Comparison of ENCODE assay signal across 13 cellular contexts in genomic region chr19:18961767-18962423, GRCh38. TPM values are rescaled to one million over a fixed set of nuclear protein-coding genes. Genes with fewer than 3 reads are reported as not detected.
DNase-seq lines count a peak whose midpoint lies in the region; ATAC-seq and TF ChIP-seq lines count a peak whose summit lies in the region.
"Had no signal": no experiment of that assay in that cellular context is flagged by ENCODE, and none has a peak within 500 bp of the region (broad histone marks: within the 10 kb centered on the region; RNA-seq: fewer than 3 reads in every experiment).

No MANE protein-coding gene starts in this region.

- CTCF ChIA-PET in activated CD8-positive, alpha-beta T cell treated with anti-CD3 and anti-CD28 coated beads, Interleukin-2, amount 10 ng/mL, durations not matched to agents 7 days and 5 days (lab: Charles Lee): no interaction called here

- intact Hi-C loops in body of pancreas (cut with DNase I): no loop called here
- intact Hi-C loops in esophagus squamous epithelium (cut with DNase I): no loop called here

- peaks cover 12% of the 10 kb centered on the region for H3K4me1 Mint-ChIP-seq in activated CD8-positive, alpha-beta T cell treated with anti-CD3 and anti-CD28 coated beads, Interleukin-2, amount 10 ng/mL, durations not matched to agents 7 days and 5 days (ENCODE audit: low read depth)

- no peak for TF ChIP-seq CTCF in NB4 (IDR thresholded peaks at IDR 0.05; ENCODE audit: low read depth, low read length)
- TF ChIP-seq CTCF in body of pancreas (IDR thresholded peaks at IDR 0.05): no peak
- no peak for TF ChIP-seq CTCF in esophagus squamous epithelium (IDR thresholded peaks at IDR 0.05)

- H3K36me3 ChIP-seq in body of pancreas (replicated peaks in 1 of 2; ENCODE audit: insufficient read depth in 1 of 2, low read depth in 2 of 2) (no peaks in the 10 kb centered on the region), esophagus squamous epithelium (no peaks in the 10 kb centered on the region)
- H3K36me3 ChIP-seq: right lobe of liver, thyroid gland had no signal

- WGBS in body of pancreas, 2 donors: 13 to 59% methylated on average over 4 to 23 of the region's 23 CpGs
- WGBS in esophagus squamous epithelium, 2 donors: 46 to 52% methylated on average over 5 to 8 of the region's 23 CpGs

- H3K9me3 ChIP-seq in body of pancreas (no peaks in the 10 kb centered on the region), esophagus squamous epithelium (no peaks in the 10 kb centered on the region)
- H3K9me3 ChIP-seq: A549, right lobe of liver, thyroid gland had no signal

- peak; percentile 68 for ATAC-seq in activated CD8-positive, alpha-beta T cell treated with anti-CD3 and anti-CD28 coated beads, Interleukin-2, amount 10 ng/mL, durations not matched to agents 7 days and 5 days
- ATAC-seq in body of pancreas: no peak

- H3K4me3 Mint-ChIP-seq in activated CD8-positive, alpha-beta T cell treated with anti-CD3 and anti-CD28 coated beads, Interleukin-2, amount 10 ng/mL, durations not matched to agents 7 days and 5 days: no peak overlapping the region

- no peak overlapping the region for H3K27ac ChIP-seq in body of pancreas
- H3K27ac ChIP-seq in esophagus squamous epithelium: no peak overlapping the region
- H3K27ac ChIP-seq: A549, right lobe of liver, thyroid gland had no signal

- DNase-seq in NCI-H1436 (lab: John Stamatoyannopoulos, UW) (peak; percentile 71), NCI-H1436 treated with DMSO at 0.1 percent for 48 hours (lab: John Stamatoyannopoulos, UW) (no peak), NB4 (ENCODE audit: low read depth) (no peak), left kidney (ENCODE audit: low read depth, low spot score) (peak; percentile 78), cerebellar nuclear complex (lab: John Stamatoyannopoulos, UW) (no peak), body of pancreas (no peak), esophagus squamous epithelium (lab: John Stamatoyannopoulos, UW) (no peak)
- DNase-seq in activated CD8-positive, alpha-beta T cell treated with anti-CD3 and anti-CD28 coated beads, Interleukin-2, amount 10 ng/mL, durations not matched to agents 7 days and 5 days: peak; percentile 37
- DNase-seq: aorta, MM.1S, right lobe of liver, thyroid gland had no signal

- no peaks in the 10 kb centered on the region for H3K9me3 Mint-ChIP-seq in activated CD8-positive, alpha-beta T cell treated with anti-CD3 and anti-CD28 coated beads, Interleukin-2, amount 10 ng/mL, durations not matched to agents 7 days and 5 days (ENCODE audit: insufficient read depth)

- H3K27ac Mint-ChIP-seq in activated CD8-positive, alpha-beta T cell treated with anti-CD3 and anti-CD28 coated beads, Interleukin-2, amount 10 ng/mL, durations not matched to agents 7 days and 5 days: no peak overlapping the region

- no peaks in the 10 kb centered on the region for H3K27me3 ChIP-seq in body of pancreas
- H3K27me3 ChIP-seq in esophagus squamous epithelium: peaks cover 0 to 59% (median 0%) of the 10 kb centered on the region in 4 donors
- H3K27me3 ChIP-seq: right lobe of liver, thyroid gland had no signal

- POLR2A ChIA-PET in activated CD8-positive, alpha-beta T cell treated with anti-CD3 and anti-CD28 coated beads, Interleukin-2, amount 10 ng/mL, durations not matched to agents 7 days and 5 days (lab: Charles Lee): no interaction called here

- H3K4me3 ChIP-seq in NB4 (ENCODE audit: low read depth, low read length): no peak overlapping the region
- H3K4me3 ChIP-seq in body of pancreas: no peak overlapping the region
- H3K4me3 ChIP-seq in esophagus squamous epithelium: no peak overlapping the region
- H3K4me3 ChIP-seq: A549, right lobe of liver, thyroid gland had no signal

- no peaks in the 10 kb centered on the region for H3K36me3 Mint-ChIP-seq in activated CD8-positive, alpha-beta T cell treated with anti-CD3 and anti-CD28 coated beads, Interleukin-2, amount 10 ng/mL, durations not matched to agents 7 days and 5 days (ENCODE audit: low read depth)

- H3K27me3 Mint-ChIP-seq in activated CD8-positive, alpha-beta T cell treated with anti-CD3 and anti-CD28 coated beads, Interleukin-2, amount 10 ng/mL, durations not matched to agents 7 days and 5 days (ENCODE audit: low read depth): peaks cover 9% of the 10 kb centered on the region

- no peaks in the 10 kb centered on the region for H3K4me1 ChIP-seq in body of pancreas
- peaks cover 0 to 13% (median 0%) of the 10 kb centered on the region in 3 donors for H3K4me1 ChIP-seq in esophagus squamous epithelium
- H3K4me1 ChIP-seq: A549, right lobe of liver had no signal

- TF ChIP-seq POLR2A in NB4 (IDR thresholded peaks at IDR 0.05; ENCODE audit: extremely low read depth, insufficient read length): peak; percentile 16
- no peak for TF ChIP-seq POLR2A in body of pancreas (IDR thresholded peaks at IDR 0.05)
- no peak for TF ChIP-seq POLR2A in esophagus squamous epithelium (IDR thresholded peaks at IDR 0.05)

RNA-seq across cellular contexts. Expression of gene HOMER3, which starts 20.9 kb away (rescaled TPM):
- total RNA-seq in activated CD8-positive, alpha-beta T cell treated with anti-CD3 and anti-CD28 coated beads, Interleukin-2, amount 10 ng/mL, durations not matched to agents 7 days and 5 days: not detected
- total RNA-seq in body of pancreas (10 to 100 TPM; 27.5 to 29.0 TPM), esophagus squamous epithelium (10 to 100 TPM; 10.7 to 29.5 (median 18.6) TPM)

RNA-seq across cellular contexts. Expression of gene DDX49, which starts 42.4 kb away (rescaled TPM):
- total RNA-seq in activated CD8-positive, alpha-beta T cell treated with anti-CD3 and anti-CD28 coated beads, Interleukin-2, amount 10 ng/mL, durations not matched to agents 7 days and 5 days: 10 to 100 TPM; 56.1 to 57.3 TPM
- total RNA-seq in body of pancreas: 10 to 100 TPM; 39.4 to 44.2 TPM
- 10 to 100 TPM; 47.0 to 80.7 (median 60.6) TPM for total RNA-seq in esophagus squamous epithelium

RNA-seq across cellular contexts. Expression of gene COPE, which starts 42.7 kb away (rescaled TPM):
- 100 to 1,000 TPM; 248 to 264 TPM for total RNA-seq in activated CD8-positive, alpha-beta T cell treated with anti-CD3 and anti-CD28 coated beads, Interleukin-2, amount 10 ng/mL, durations not matched to agents 7 days and 5 days
- total RNA-seq in body of pancreas (100 to 1,000 TPM; 111 to 166 TPM), esophagus squamous epithelium (100 to 1,000 TPM; 170 to 245 (median 224) TPM)

Comparison
In these comparisons a context has a peak if more than half of its experiments do, and no peak if none do; other contexts are left out.
1. DNase-seq: peak in NCI-H1436 (single experiment), activated CD8-positive, alpha-beta T cell treated with anti-CD3 and anti-CD28 coated beads, Interleukin-2, amount 10 ng/mL, durations not matched to agents 7 days and 5 days (single experiment) and left kidney (single experiment); none in NCI-H1436 treated with DMSO at 0.1 percent for 48 hours (single experiment), NB4 (single experiment), cerebellar nuclear complex (0 of 2), body of pancreas (0 of 4) and esophagus squamous epithelium (single experiment).
2. RNA of gene HOMER3, which starts 20.9 kb away (total RNA-seq): 27.5 to 29.0 TPM in body of pancreas and 10.7 to 29.5 TPM in esophagus squamous epithelium; not detected in activated CD8-positive, alpha-beta T cell treated with anti-CD3 and anti-CD28 coated beads, Interleukin-2, amount 10 ng/mL, durations not matched to agents 7 days and 5 days; every median in the first group is over 4 times any median in the second.